ENCODE assay signal across 8 cellular contexts in the genomic region with DNA sequence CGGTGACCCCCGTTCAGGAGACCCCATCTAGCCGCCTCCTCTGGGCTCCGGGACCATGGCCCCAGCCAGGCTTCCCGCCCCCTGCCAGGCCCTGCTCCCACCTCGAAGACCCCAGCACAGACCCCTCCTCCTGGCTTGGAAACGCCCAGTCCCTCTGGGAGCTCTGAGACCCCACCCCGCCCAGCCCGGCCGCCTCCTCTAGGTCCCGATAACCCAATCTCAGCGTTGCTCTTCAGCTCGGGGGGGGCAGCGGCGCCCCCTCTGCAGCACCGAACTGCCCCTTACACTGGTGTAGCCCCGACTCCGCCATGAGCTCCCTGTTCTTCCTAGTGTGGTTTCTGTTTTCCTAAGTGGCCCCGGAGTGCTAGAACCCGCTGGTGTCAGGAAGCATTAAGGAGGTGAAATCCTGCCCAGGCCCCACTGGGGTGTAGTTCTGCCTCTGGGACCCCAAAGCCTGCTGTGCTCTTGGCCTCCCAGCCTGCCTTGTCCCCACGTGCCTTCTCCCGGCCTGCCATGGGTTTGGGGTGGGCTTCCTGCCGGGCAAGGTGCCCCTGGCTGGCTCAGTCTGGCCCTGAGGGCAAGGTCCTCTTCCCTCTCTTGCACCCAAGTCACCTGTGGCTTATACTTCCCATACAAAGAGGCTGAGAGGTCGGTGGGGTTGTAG. TPM values are rescaled to one million over a fixed set of nuclear protein-coding genes. Genes with fewer than 3 reads are reported as not detected.
DNase-seq lines count a peak whose midpoint lies in the region; ATAC-seq and TF ChIP-seq lines count a peak whose summit lies in the region.

No MANE protein-coding gene starts in this region.

- DNase-seq in OCI-LY7 (ENCODE audit: low spot score) (no peak), esophagus muscularis mucosa (ENCODE audit: extremely low spot score) (no peak), posterior vena cava (ENCODE audit: low spot score) (peak; percentile 55)

- H3K79me2 ChIP-seq in DOHH2 (ENCODE audit: control insufficient read depth, low read length) (peaks cover 3% of the 10 kb centered on the region; the same call in 1 of the 2 replicates), OCI-LY7 (ENCODE audit: insufficient read depth, low read depth, low read length) (no peaks in the 10 kb centered on the region)

- H3K36me3 ChIP-seq in DOHH2 (ENCODE audit: control insufficient read depth, low read length) (no peaks in the 10 kb centered on the region), OCI-LY7 (ENCODE audit: insufficient read depth, low read length) (no peaks in the 10 kb centered on the region), esophagus muscularis mucosa (no peaks in the 10 kb centered on the region)

- CTCF ChIA-PET in OCI-LY7 (lab: Charles Lee; ENCODE audit: unreplicated experiment), result no interaction called here

- BruUV-seq in OCI-LY7 (replicated peaks; lab: Mats Ljungman, UMichigan), result no TSS peak

- H3K9me2 ChIP-seq in DOHH2 (replicated peaks; ENCODE audit: control insufficient read depth, low read length), result no peaks in the 10 kb centered on the region
- no peaks in the 10 kb centered on the region for H3K9me2 ChIP-seq in OCI-LY7 (ENCODE audit: insufficient read depth, low read length)

- H3K27ac ChIP-seq in DOHH2 (ENCODE audit: low read depth, low read length) (no peak overlapping the region), OCI-LY7 (ENCODE audit: low read depth, low read length, poor library complexity, severe bottlenecking) (no peak overlapping the region), esophagus muscularis mucosa (replicated peaks in 1 of 4) (peak overlapping the region in 2 of 4 donors; percentile 78 to 84)

- ATAC-seq in GM18909 (IDR thresholded peaks at IDR 0.05; ENCODE audit: poor library complexity, unreplicated experiment) (no peak), GM21717 (IDR thresholded peaks at IDR 0.05; ENCODE audit: unreplicated experiment) (no peak), HG03025 (IDR thresholded peaks at IDR 0.05; ENCODE audit: low FRiP score, unreplicated experiment) (no peak), GM18519 (IDR thresholded peaks at IDR 0.05; ENCODE audit: low FRiP score, unreplicated experiment) (no peak)

- intact Hi-C loops in OCI-LY7 (cut with micrococcal nuclease; ENCODE audit: unreplicated experiment) (no loop called here), esophagus muscularis mucosa (cut with DNase I) (loop anchor here (2.0 to 5.0 kb wide), 2 partner anchors 57 to 231 kb away; a partner anchor contains a TSS), posterior vena cava (cut with DNase I) (loop anchor here in 1 of 2 donors (10.0 kb wide), 1 partner anchor 829 kb away; no protein-coding TSS in a partner anchor)

- TF ChIP-seq POLR2A in esophagus muscularis mucosa (IDR thresholded peaks at IDR 0.05; ENCODE audit: low read depth), result no peak

- peak overlapping the region; percentile 86; the same call in 1 of the 2 replicates for H2AFZ ChIP-seq in OCI-LY7 (ENCODE audit: low read length)

- TF ChIP-seq CTCF in DOHH2 (IDR thresholded peaks at IDR 0.05; ENCODE audit: low read depth, low read length, poor library complexity, severe bottlenecking) (no peak), OCI-LY7 (conservative IDR thresholded peaks at IDR 0.05; ENCODE audit: low read length) (no peak), esophagus muscularis mucosa (IDR thresholded peaks at IDR 0.05) (no peak)

- TF ChIP-seq EP300 in esophagus muscularis mucosa (IDR thresholded peaks at IDR 0.05), result no peak

- POLR2A ChIA-PET in OCI-LY7 (lab: Charles Lee), result no interaction called here

- H3K4me2 ChIP-seq in DOHH2 (ENCODE audit: low read length) (peak overlapping the region; percentile 92), OCI-LY7 (ENCODE audit: low read length) (peak overlapping the region; percentile 69)

- H4K20me1 ChIP-seq in DOHH2 (ENCODE audit: control insufficient read depth, insufficient read depth, low read depth, low read length) (no peaks in the 10 kb centered on the region), OCI-LY7 (ENCODE audit: insufficient read depth, low read length) (no peaks in the 10 kb centered on the region)

- WGBS in esophagus muscularis mucosa, result 13% methylated on average over 21 of the region's 24 CpGs

- no peaks in the 10 kb centered on the region for H3F3A ChIP-seq in DOHH2 (ENCODE audit: control insufficient read depth, insufficient read depth)

- H3K4me3 ChIP-seq in DOHH2 (ENCODE audit: low read length), result peak overlapping the region; percentile 95
- peak overlapping the region; percentile 76 for H3K4me3 ChIP-seq in OCI-LY7 (ENCODE audit: low read depth, low read length, poor library complexity, severe bottlenecking)
- peak overlapping the region; percentile 64 to 99 (median 86) for H3K4me3 ChIP-seq in esophagus muscularis mucosa

- H3K27me3 ChIP-seq in DOHH2 (ENCODE audit: control insufficient read depth, low read length), result no peaks in the 10 kb centered on the region
- no peaks in the 10 kb centered on the region for H3K27me3 ChIP-seq in esophagus muscularis mucosa

- 0 out of 2 replicates have a peak, but pooled peaks cover 3% of the 10 kb centered on the region for H3K9me3 ChIP-seq in DOHH2 (ENCODE audit: control insufficient read depth, insufficient read depth, low read length)
- peaks cover 10% of the 10 kb centered on the region; the same call in 1 of the 2 replicates for H3K9me3 ChIP-seq in OCI-LY7 (ENCODE audit: low read length)
- H3K9me3 ChIP-seq in esophagus muscularis mucosa, result peaks cover 0 to 29% (median 25%) of the 10 kb centered on the region in 4 donors

- peaks cover 11% of the 10 kb centered on the region for H3K4me1 ChIP-seq in DOHH2 (ENCODE audit: control insufficient read depth, low read length)
- H3K4me1 ChIP-seq in OCI-LY7 (ENCODE audit: insufficient read depth, low read length, poor library complexity, severe bottlenecking), result peaks cover 10% of the 10 kb centered on the region
- H3K4me1 ChIP-seq in esophagus muscularis mucosa, result peaks cover 17 to 44% (median 25%) of the 10 kb centered on the region in 4 donors

RNA-seq across cellular contexts. Expression of a gene that starts 10.7 kb away (rescaled TPM):
- total RNA-seq in OCI-LY7 (2014; rRNA removed; shearing (Covaris generic)), result not detected in 2 replicates
- total RNA-seq in OCI-LY7 (2022), result not detected in 2 replicates
- total RNA-seq in esophagus muscularis mucosa, result 1 to 10 TPM in 1 of 4 donors, under 1 TPM in 2, not detected in 1; 0.78 to 1.7 (median 0.80) TPM
- total RNA-seq in posterior vena cava, result 1 to 10 TPM in 1 of 2 donors, under 1 TPM in 1; 0.57 to 1.8 TPM

RNA-seq across cellular contexts. Expression of a gene that starts 57.0 kb away (rescaled TPM):
- 7.0 and 10.4 TPM in 2 replicates for total RNA-seq in OCI-LY7 (2014; rRNA removed; shearing (Covaris generic))
- total RNA-seq in OCI-LY7 (2022) (4.8 and 5.2 TPM in 2 replicates), esophagus muscularis mucosa (10 to 100 TPM in 3 of 4 donors, 1 to 10 TPM in 1; 7.9 to 18.8 (median 14.8) TPM), posterior vena cava (10 to 100 TPM; 11.4 to 12.2 TPM)
